8 cellular contexts compared by ENCODE assay signal in genomic region chr11:62571493-62571892, GRCh38. TPM values are rescaled to one million over a fixed set of nuclear protein-coding genes. Genes with fewer than 3 reads are reported as not detected.
A peak's percentile ranks its signal among the peaks of the same experiment; 100 is the strongest.
DNase-seq lines count a peak whose midpoint lies in the region; ATAC-seq, FAIRE-seq and TF ChIP-seq lines count a peak whose summit lies in the region.
"Not testable (repeated sequence)": the region's sequence is repeated elsewhere in the genome, so short reads cannot be mapped to it uniquely, and the experiment has no call there.

No MANE protein-coding gene starts in this region.

- H3K9me2 ChIP-seq in MM.1S (replicated peaks; ENCODE audit: insufficient read depth, low read length), result not testable (repeated sequence)

- H3K14ac ChIP-seq in mesenchymal stem cell (ENCODE audit: low read length in 2 of 2), result not testable (repeated sequence)

- not testable (repeated sequence) for H2BK12ac ChIP-seq in mesenchymal stem cell (ENCODE audit: low read length in 2 of 2)

- not testable (repeated sequence) for H3K9me3 ChIP-seq in A549; MM.1S (replicated peaks; ENCODE audit: insufficient read depth, low read length); effector memory CD4-positive, alpha-beta T cell (ENCODE audit: control insufficient read depth, low read length); mesenchymal stem cell (ENCODE audit: control insufficient read depth, low read length); psoas muscle

- not testable (repeated sequence) for H3K4ac ChIP-seq in mesenchymal stem cell (ENCODE audit: low read depth in 1 of 2, low read length in 2 of 2)

- H3K4me1 ChIP-seq in A549, result peaks cover 60% of the 10 kb centered on the region
- H3K4me1 ChIP-seq in MM.1S (ENCODE audit: low read length), result peaks cover 19% of the 10 kb centered on the region
- H3K4me1 ChIP-seq in effector memory CD4-positive, alpha-beta T cell (ENCODE audit: control insufficient read depth, insufficient read depth, low read length, poor library complexity, severe bottlenecking), result peaks cover 18% of the 10 kb centered on the region
- peaks cover 19% of the 10 kb centered on the region for H3K4me1 ChIP-seq in mesenchymal stem cell (ENCODE audit: control insufficient read depth, insufficient read depth, low read depth, low read length)
- peaks cover 60% of the 10 kb centered on the region for H3K4me1 ChIP-seq in psoas muscle

- TF ChIP-seq CTCF in A549 (IDR thresholded peaks at IDR 0.05); GM06990 (IDR thresholded peaks at IDR 0.05; ENCODE audit: insufficient read depth, low read length, poor library complexity, severe bottlenecking); MM.1S (IDR thresholded peaks at IDR 0.05; ENCODE audit: low read length); psoas muscle (IDR thresholded peaks at IDR 0.05): not testable (repeated sequence)

- not testable (repeated sequence) for FAIRE-seq in A549 (lab: Jason Lieb, UNC)

- peaks cover 45% of the 10 kb centered on the region for H3K4me1 Mint-ChIP-seq in T-helper 2 cell treated with Interferon-gamma antibody and Interleukin-4, amounts not matched to agents 5 μg/mL and 100 μg/mL, for 36 hours (ENCODE audit: low read depth)
- peaks cover 58% of the 10 kb centered on the region for H3K4me1 Mint-ChIP-seq in activated naive CD4-positive, alpha-beta T cell treated with anti-CD3 and anti-CD28 coated beads for 36 hours (ENCODE audit: low read depth)

- not testable (repeated sequence) for H3K27me3 Mint-ChIP-seq in T-helper 2 cell treated with Interferon-gamma antibody and Interleukin-4, amounts not matched to agents 5 μg/mL and 100 μg/mL, for 36 hours (ENCODE audit: low read depth); activated naive CD4-positive, alpha-beta T cell treated with anti-CD3 and anti-CD28 coated beads for 36 hours (ENCODE audit: low read depth)

- not testable (repeated sequence) for TF ChIP-seq POLR2A in A549 (IDR thresholded peaks at IDR 0.05; ENCODE audit: low read length)

- not testable (repeated sequence) for TF ChIP-seq EP300 in A549 (IDR thresholded peaks at IDR 0.05)

- TF ChIP-seq RAD21 in A549 (conservative IDR thresholded peaks at IDR 0.05 in 1 of 2, IDR thresholded peaks at IDR 0.05 in 1 of 2), result not testable (repeated sequence)

- not testable (repeated sequence) for H3K27me3 ChIP-seq in GM06990 (replicated peaks; ENCODE audit: control insufficient read depth, insufficient read depth, low read length); MM.1S (replicated peaks; ENCODE audit: insufficient read depth, low read length); effector memory CD4-positive, alpha-beta T cell (replicated peaks; ENCODE audit: control insufficient read depth, insufficient read depth, low read length, poor library complexity, severe bottlenecking); mesenchymal stem cell (ENCODE audit: control insufficient read depth in 1 of 2, insufficient read depth in 1 of 2, low read length in 2 of 2); psoas muscle (ENCODE audit: insufficient read depth in 3 of 3, low read length in 2 of 3)

- H3K4me3 ChIP-seq in A549; MM.1S (ENCODE audit: low read length); effector memory CD4-positive, alpha-beta T cell (ENCODE audit: insufficient read depth, low read depth, low read length, poor library complexity, severe bottlenecking): not testable (repeated sequence)
- H3K4me3 ChIP-seq in GM06990 (replicated peaks; ENCODE audit: low read depth, low read length) (peak overlapping the region; percentile 85; the same call in 1 of the 2 replicates), mesenchymal stem cell (ENCODE audit: insufficient read depth in 1 of 2, low read depth in 1 of 2, low read length in 2 of 2) (peak overlapping the region in 1 of 2 experiments; percentile 96), psoas muscle (peak overlapping the region; percentile 90)

- H3K27ac ChIP-seq in A549, result peak overlapping the region in 1 of 2 experiments; percentile 7; a peak in 1 of 6 replicates
- H3K27ac ChIP-seq in MM.1S (ENCODE audit: low read length); mesenchymal stem cell (ENCODE audit: low read length, poor library complexity, severe bottlenecking): not testable (repeated sequence)
- peak overlapping the region; percentile 34 for H3K27ac ChIP-seq in effector memory CD4-positive, alpha-beta T cell (ENCODE audit: insufficient read depth, low read length, poor library complexity, severe bottlenecking)
- peak overlapping the region; percentile 92 for H3K27ac ChIP-seq in psoas muscle

- H2AFZ ChIP-seq in MM.1S (ENCODE audit: low read length); mesenchymal stem cell (ENCODE audit: low read depth, low read length): not testable (repeated sequence)

- peak overlapping the region; percentile 53 for H3K4me3 Mint-ChIP-seq in T-helper 2 cell treated with Interferon-gamma antibody and Interleukin-4, amounts not matched to agents 5 μg/mL and 100 μg/mL, for 36 hours
- H3K4me3 Mint-ChIP-seq in activated naive CD4-positive, alpha-beta T cell treated with anti-CD3 and anti-CD28 coated beads for 36 hours, result peak overlapping the region; percentile 95

- CTCF ChIA-PET in A549 (lab: Yijun Ruan, JAX), result interaction anchor here (0.9 to 4.8 kb wide), 3 partner anchors 11 to 147 kb away, joined by 3 to 52 read pairs (median 4); no protein-coding TSS in a partner anchor
- CTCF ChIA-PET in activated naive CD4-positive, alpha-beta T cell treated with anti-CD3 and anti-CD28 coated beads for 36 hours (lab: Charles Lee), result interaction anchor here (0.7 to 2.4 kb wide), 4 partner anchors 14 to 70 kb away, joined by 3 to 8 read pairs (median 6); no protein-coding TSS in a partner anchor

- not testable (repeated sequence) for H3K9me3 Mint-ChIP-seq in T-helper 2 cell treated with Interferon-gamma antibody and Interleukin-4, amounts not matched to agents 5 μg/mL and 100 μg/mL, for 36 hours; activated naive CD4-positive, alpha-beta T cell treated with anti-CD3 and anti-CD28 coated beads for 36 hours

- not testable (repeated sequence) for H4K8ac ChIP-seq in mesenchymal stem cell (ENCODE audit: low read length)

- H3K36me3 ChIP-seq in GM06990 (ENCODE audit: control insufficient read depth, insufficient read depth, low read length), result peaks cover 24% of the 10 kb centered on the region
- peaks cover 11% of the 10 kb centered on the region for H3K36me3 ChIP-seq in MM.1S (replicated peaks; ENCODE audit: insufficient read depth, low read length)
- H3K36me3 ChIP-seq in effector memory CD4-positive, alpha-beta T cell (ENCODE audit: control insufficient read depth, insufficient read depth, low read length), result peaks cover 40% of the 10 kb centered on the region
- H3K36me3 ChIP-seq in mesenchymal stem cell (ENCODE audit: control insufficient read depth in 1 of 2, insufficient read depth in 2 of 2, low read depth in 1 of 2, low read length in 2 of 2), result peaks cover 57 to 70% of the 10 kb centered on the region in 2 experiments
- peaks cover 12 to 73% of the 10 kb centered on the region in 2 donors for H3K36me3 ChIP-seq in psoas muscle (ENCODE audit: insufficient read depth in 1 of 2, low read depth in 1 of 2)

- H2BK120ac ChIP-seq in mesenchymal stem cell (ENCODE audit: low read depth, low read length), result not testable (repeated sequence)

- not testable (repeated sequence) for H3F3A ChIP-seq in MM.1S (ENCODE audit: insufficient read depth, low read length)

- intact Hi-C loops in activated naive CD4-positive, alpha-beta T cell treated with anti-CD3 and anti-CD28 coated beads for 36 hours (cut with micrococcal nuclease), result loop anchor here (5.0 kb wide), 1 partner anchor 271 kb away; no protein-coding TSS in a partner anchor
- intact Hi-C loops in psoas muscle (cut with DNase I), result loop anchor here in 1 of 2 donors (10.0 kb wide), 1 partner anchor 283 kb away; no protein-coding TSS in a partner anchor

- H3K27ac Mint-ChIP-seq in T-helper 2 cell treated with Interferon-gamma antibody and Interleukin-4, amounts not matched to agents 5 μg/mL and 100 μg/mL, for 36 hours, result peak overlapping the region; percentile 57
- H3K27ac Mint-ChIP-seq in activated naive CD4-positive, alpha-beta T cell treated with anti-CD3 and anti-CD28 coated beads for 36 hours, result peak overlapping the region; percentile 97

- not testable (repeated sequence) for ATAC-seq in A549, psoas muscle

- peaks cover 63% of the 10 kb centered on the region for H3K36me3 Mint-ChIP-seq in T-helper 2 cell treated with Interferon-gamma antibody and Interleukin-4, amounts not matched to agents 5 μg/mL and 100 μg/mL, for 36 hours (ENCODE audit: low read depth)
- peaks cover 69% of the 10 kb centered on the region for H3K36me3 Mint-ChIP-seq in activated naive CD4-positive, alpha-beta T cell treated with anti-CD3 and anti-CD28 coated beads for 36 hours (ENCODE audit: low read depth)

- WGBS in A549 (ENCODE audit: missing lambda C conversion rate), result 94% methylated on average over 5 of the region's 5 CpGs
- WGBS in mesenchymal stem cell, result 96% methylated on average over 5 of the region's 5 CpGs
- WGBS in psoas muscle, 3 donors, result 49 to 64% (median 61%) methylated on average over 5 of the region's 5 CpGs

- H2AK5ac ChIP-seq in mesenchymal stem cell (ENCODE audit: low read length, severe bottlenecking), result not testable (repeated sequence)

- DNase-seq in A549 (ENCODE audit: low read depth in 1 of 2, low spot score in 1 of 2); GM06990 (ENCODE audit: extremely low read depth, insufficient read length); MM.1S; T-helper 2 cell treated with Interferon-gamma antibody and Interleukin-4, amounts not matched to agents 5 μg/mL and 100 μg/mL, for 36 hours (ENCODE audit: low spot score); activated naive CD4-positive, alpha-beta T cell treated with anti-CD3 and anti-CD28 coated beads for 36 hours; effector memory CD4-positive, alpha-beta T cell; mesenchymal stem cell: not testable (repeated sequence)
- DNase-seq in psoas muscle, result peak in 1 of 2 donors; percentile 15

- peaks cover 75% of the 10 kb centered on the region for H3K79me2 ChIP-seq in MM.1S (ENCODE audit: low read length)

- not testable (repeated sequence) for H4K91ac ChIP-seq in mesenchymal stem cell (ENCODE audit: low read length)

- POLR2A ChIA-PET in A549 (lab: Yijun Ruan, JAX), result interaction anchor here (1.3 kb wide), 1 partner anchor 20 kb away, joined by 4 read pairs; the partner anchor contains the start of gene TUT1

- H3K9ac ChIP-seq in MM.1S (ENCODE audit: low read length), result not testable (repeated sequence)
- peak overlapping the region; percentile 98 for H3K9ac ChIP-seq in mesenchymal stem cell (ENCODE audit: low read length)

- H3K4me2 ChIP-seq in A549 (peak overlapping the region; percentile 93; the same call in 2 of the 3 replicates), MM.1S (ENCODE audit: low read depth, low read length) (peak overlapping the region; percentile 67)
- not testable (repeated sequence) for H3K4me2 ChIP-seq in mesenchymal stem cell (ENCODE audit: low read length, poor library complexity, severe bottlenecking)

- H2BK5ac ChIP-seq in mesenchymal stem cell (ENCODE audit: low read depth, low read length, poor library complexity, severe bottlenecking), result not testable (repeated sequence)

- H4K20me1 ChIP-seq in MM.1S (ENCODE audit: insufficient read depth, low read length), result not testable (repeated sequence)

- H2BK15ac ChIP-seq in mesenchymal stem cell (ENCODE audit: low read depth, poor library complexity, severe bottlenecking), result not testable (repeated sequence)

- peak overlapping the region in 1 of 2 experiments; percentile 73 for H3K23ac ChIP-seq in mesenchymal stem cell (ENCODE audit: low read length in 2 of 2)

- H3K18ac ChIP-seq in mesenchymal stem cell (ENCODE audit: low read depth in 1 of 2, low read length in 2 of 2), result not testable (repeated sequence)

- H3K79me1 ChIP-seq in mesenchymal stem cell (replicated peaks; ENCODE audit: low read length, poor library complexity, severe bottlenecking), result not testable (repeated sequence)

RNA-seq across cellular contexts. Expression of gene EEF1G, which starts 2.2 kb away (rescaled TPM):
- polyA plus RNA-seq in A549 (2011; rRNA removed) (1,728 and 1,795 TPM in 2 replicates), A549 (2017; fragmentation: RNase III; extraction: RNeasy Plus Mini Kit Qiagen cat#74134 plus additional on column Dnase treatment) (1,570 to 1,588 TPM (median 1,580 TPM) in 3 replicates), psoas muscle (1,000 to 10,000 TPM; 1,687 to 2,356 (median 2,243) TPM)
- polyA plus RNA-seq in A549 (2012; cell fraction: cytosol; rRNA removed), result 1,512 and 1,621 TPM in 2 replicates
- polyA plus RNA-seq in A549 (2012; cell fraction: nucleus; rRNA removed), result 865 and 1,060 TPM in 2 replicates
- polyA minus RNA-seq in A549 (2011; rRNA and poly(A)+ RNA removed), result 1,998 and 2,695 TPM in 2 replicates
- 1,000 to 10,000 TPM; 2,282 to 2,440 TPM for total RNA-seq in activated naive CD4-positive, alpha-beta T cell treated with anti-CD3 and anti-CD28 coated beads for 36 hours
- polyA plus RNA-seq in mesenchymal stem cell (2013, experiment 1 of 2), result 1,160 TPM
- 1,130 TPM for polyA plus RNA-seq in mesenchymal stem cell (2013, experiment 2 of 2)
- 1,000 to 10,000 TPM; 1,137 to 1,954 (median 1,509) TPM for total RNA-seq in psoas muscle

RNA-seq across cellular contexts. Expression of gene TUT1, which starts 19.8 kb away (rescaled TPM):
- 12.9 and 15.5 TPM in 2 replicates for polyA plus RNA-seq in A549 (2011; rRNA removed)
- 8.9 and 9.9 TPM in 2 replicates for polyA plus RNA-seq in A549 (2012; cell fraction: cytosol; rRNA removed)
- 30.4 and 31.6 TPM in 2 replicates for polyA plus RNA-seq in A549 (2012; cell fraction: nucleus; rRNA removed)
- 9.9 to 11.7 TPM (median 11.1 TPM) in 3 replicates for polyA plus RNA-seq in A549 (2017; fragmentation: RNase III; extraction: RNeasy Plus Mini Kit Qiagen cat#74134 plus additional on column Dnase treatment)
- polyA minus RNA-seq in A549 (2011; rRNA and poly(A)+ RNA removed), result 9.4 and 11.7 TPM in 2 replicates
- total RNA-seq in activated naive CD4-positive, alpha-beta T cell treated with anti-CD3 and anti-CD28 coated beads for 36 hours, result 10 to 100 TPM; 38.2 to 42.0 TPM
- polyA plus RNA-seq in mesenchymal stem cell (2013, experiment 1 of 2), result 6.3 TPM
- 6.5 TPM for polyA plus RNA-seq in mesenchymal stem cell (2013, experiment 2 of 2)
- 10 to 100 TPM; 14.3 to 23.7 (median 19.6) TPM for total RNA-seq in psoas muscle
- polyA plus RNA-seq in psoas muscle, result 10 to 100 TPM; 12.1 to 15.5 (median 12.7) TPM

RNA-seq across cellular contexts. Expression of gene AHNAK, which starts 24.9 kb away (rescaled TPM):
- polyA plus RNA-seq in A549 (2011; rRNA removed), result 82.0 and 98.0 TPM in 2 replicates
- 26.1 and 27.2 TPM in 2 replicates for polyA plus RNA-seq in A549 (2012; cell fraction: cytosol; rRNA removed)
- polyA plus RNA-seq in A549 (2012; cell fraction: nucleus; rRNA removed), result 55.0 and 96.0 TPM in 2 replicates
- 41.5 to 62.9 TPM (median 43.3 TPM) in 3 replicates for polyA plus RNA-seq in A549 (2017; fragmentation: RNase III; extraction: RNeasy Plus Mini Kit Qiagen cat#74134 plus additional on column Dnase treatment)
- polyA minus RNA-seq in A549 (2011; rRNA and poly(A)+ RNA removed), result 179 and 182 TPM in 2 replicates
- total RNA-seq in activated naive CD4-positive, alpha-beta T cell treated with anti-CD3 and anti-CD28 coated beads for 36 hours, result 1 to 10 TPM; 9.2 to 9.4 TPM
- polyA plus RNA-seq in mesenchymal stem cell (2013, experiment 1 of 2), result 71.8 TPM
- 65.2 TPM for polyA plus RNA-seq in mesenchymal stem cell (2013, experiment 2 of 2)
- total RNA-seq in psoas muscle, result 100 to 1,000 TPM; 376 to 679 (median 425) TPM
- 100 to 1,000 TPM in 2 of 3 donors, 10 to 100 TPM in 1; 93.5 to 227 (median 206) TPM for polyA plus RNA-seq in psoas muscle

RNA-seq across cellular contexts. Expression of gene MTA2, which starts 30.2 kb away (rescaled TPM):
- polyA plus RNA-seq in A549 (2011; rRNA removed) (21.8 and 44.3 TPM in 2 replicates), A549 (2017; fragmentation: RNase III; extraction: RNeasy Plus Mini Kit Qiagen cat#74134 plus additional on column Dnase treatment) (79.3 to 85.0 TPM (median 84.5 TPM) in 3 replicates), psoas muscle (10 to 100 TPM; 18.4 to 27.1 (median 26.9) TPM)
- 12.5 and 16.1 TPM in 2 replicates for polyA plus RNA-seq in A549 (2012; cell fraction: cytosol; rRNA removed)
- 25.7 and 48.5 TPM in 2 replicates for polyA plus RNA-seq in A549 (2012; cell fraction: nucleus; rRNA removed)
- 74.7 and 80.5 TPM in 2 replicates for polyA minus RNA-seq in A549 (2011; rRNA and poly(A)+ RNA removed)
- total RNA-seq in activated naive CD4-positive, alpha-beta T cell treated with anti-CD3 and anti-CD28 coated beads for 36 hours, result 100 to 1,000 TPM; 191 to 197 TPM
- 50.7 TPM for polyA plus RNA-seq in mesenchymal stem cell (2013, experiment 1 of 2)
- 50.7 TPM for polyA plus RNA-seq in mesenchymal stem cell (2013, experiment 2 of 2)
- 10 to 100 TPM; 20.0 to 32.5 (median 28.6) TPM for total RNA-seq in psoas muscle

RNA-seq across cellular contexts. Expression of gene EML3, which starts 41.1 kb away (rescaled TPM):
- polyA plus RNA-seq in A549 (2011; rRNA removed) (15.2 and 19.7 TPM in 2 replicates), A549 (2017; fragmentation: RNase III; extraction: RNeasy Plus Mini Kit Qiagen cat#74134 plus additional on column Dnase treatment) (21.4 to 28.0 TPM (median 27.2 TPM) in 3 replicates), psoas muscle (10 to 100 TPM in 2 of 3 donors, 1 to 10 TPM in 1; 7.4 to 11.3 (median 11.1) TPM)
- polyA plus RNA-seq in A549 (2012; cell fraction: cytosol; rRNA removed), result 16.7 and 22.6 TPM in 2 replicates
- polyA plus RNA-seq in A549 (2012; cell fraction: nucleus; rRNA removed), result 124 and 129 TPM in 2 replicates
- polyA minus RNA-seq in A549 (2011; rRNA and poly(A)+ RNA removed), result 15.4 and 16.7 TPM in 2 replicates
- 10 to 100 TPM; 81.8 to 97.1 TPM for total RNA-seq in activated naive CD4-positive, alpha-beta T cell treated with anti-CD3 and anti-CD28 coated beads for 36 hours
- polyA plus RNA-seq in mesenchymal stem cell (2013, experiment 1 of 2), result 30.1 TPM
- polyA plus RNA-seq in mesenchymal stem cell (2013, experiment 2 of 2), result 29.3 TPM
- total RNA-seq in psoas muscle, result 10 to 100 TPM; 14.1 to 19.5 (median 16.9) TPM

Comparison
In these comparisons a context has a peak if more than half of its experiments do, and no peak if none do; other contexts are left out.
1. RNA of gene AHNAK, which starts 24.9 kb away (total RNA-seq): 376 to 679 TPM in psoas muscle; 9.2 to 9.4 TPM in activated naive CD4-positive, alpha-beta T cell treated with anti-CD3 and anti-CD28 coated beads for 36 hours; every median in the first group is over 10 times any median in the second.